In genomic region chr6:42616716-42617115, GRCh38 we compare ENCODE assay signal across 26 cellular contexts. TPM values are rescaled to one million over a fixed set of nuclear protein-coding genes. Genes with fewer than 3 reads are reported as not detected.
DNase-seq lines count a peak whose midpoint lies in the region; ATAC-seq, FAIRE-seq and TF ChIP-seq lines count a peak whose summit lies in the region.
"Had no signal": no experiment of that assay in that cellular context is flagged by ENCODE, and none has a peak within 500 bp of the region (broad histone marks: within the 10 kb centered on the region; RNA-seq: fewer than 3 reads in every experiment).

No MANE protein-coding gene starts in this region.

- TF ChIP-seq CTCF in AG10803 (conservative IDR thresholded peaks at IDR 0.05; ENCODE audit: low read length): no peak
- TF ChIP-seq CTCF in WTC11 (IDR thresholded peaks at IDR 0.05): no peak
- no peak for TF ChIP-seq CTCF in foreskin fibroblast (IDR thresholded peaks at IDR 0.05; ENCODE audit: low read depth, low read length)
- no peak for TF ChIP-seq CTCF in neural progenitor cell (IDR thresholded peaks at IDR 0.05)

- H3F3A ChIP-seq in neural progenitor cell (ENCODE audit: low read depth): no peaks in the 10 kb centered on the region

- H3K9me3 Mint-ChIP-seq in WTC11 (no peaks in the 10 kb centered on the region), neural progenitor cell (no peaks in the 10 kb centered on the region)
- H3K9me3 Mint-ChIP-seq: activated naive CD4-positive, alpha-beta T cell treated with anti-CD3 and anti-CD28 coated beads, Interleukin-2, amount 10 ng/mL, durations not matched to agents 7 days and 5 days; CD8-positive, alpha-beta memory T cell; T-helper 1 cell treated with Interleukin-12 subunit alpha and Interleukin-12 subunit beta and Interleukin-4 antibody, amounts not matched to agents 30 μg/mL and 1 μg/mL, for 36 hours had no signal

- POLR2A ChIA-PET in WTC11 (lab: Charles Lee): no interaction called here

- CTCF ChIA-PET in WTC11 (lab: Charles Lee): no interaction called here

- no peak overlapping the region for H2AFZ ChIP-seq in neural progenitor cell (replicated peaks)

- ATAC-seq in WTC11 (no peak), HG02970 (IDR thresholded peaks at IDR 0.05; ENCODE audit: low FRiP score, unreplicated experiment) (no peak)
- ATAC-seq: GM12878, K562, Panc1 had no signal

- TF ChIP-seq POLR2A in GM12892 (IDR thresholded peaks at IDR 0.05; ENCODE audit: low read depth, low read length): no peak

- no peaks in the 10 kb centered on the region for H3K4me1 ChIP-seq in neural progenitor cell
- H3K4me1 ChIP-seq: tibial artery had no signal

- no peaks in the 10 kb centered on the region for H3K79me2 ChIP-seq in neural progenitor cell (ENCODE audit: low read depth)

- H3K36me3 Mint-ChIP-seq in WTC11 (peaks cover 8% of the 10 kb centered on the region; the same call in 1 of the 2 replicates), neural progenitor cell (peaks cover 4% of the 10 kb centered on the region)

- no peak overlapping the region for H3K9ac ChIP-seq in neural progenitor cell

- peak; percentile 41 for DNase-seq in AG10803 (ENCODE audit: low read depth)
- no peak for DNase-seq in GM12892 (ENCODE audit: insufficient read length)
- DNase-seq in WTC11 (ENCODE audit: low spot score): no peak
- DNase-seq in foreskin fibroblast: peak; percentile 49 to 81
- DNase-seq in NCI-H2196 treated with DMSO at 0.1 percent for 48 hours (lab: John Stamatoyannopoulos, UW; ENCODE audit: unreplicated experiment): no peak
- no peak for DNase-seq in neural progenitor cell (ENCODE audit: low spot score)
- DNase-seq in SHP77 treated with DMSO at 0.1 percent for 48 hours (lab: John Stamatoyannopoulos, UW): no peak
- DNase-seq: activated naive CD4-positive, alpha-beta T cell treated with anti-CD3 and anti-CD28 coated beads, Interleukin-2, amount 10 ng/mL, durations not matched to agents 7 days and 5 days; AML-193; CD8-positive, alpha-beta memory T cell; erythroblast; kidney glomerular epithelial cell; mammary epithelial cell; MM.1S; NCI-H1417 treated with DMSO at 0.1 percent for 48 hours; NCI-H524; NK-92 treated with Interleukin-12 subunit alpha and Interleukin-12 subunit beta, amount 100 ng/mL, for 24 hours; small intestine; stimulated activated naive CD4-positive, alpha-beta T cell treated with Interleukin-2 at 50 U/mL for 16 hours; tibial artery had no signal

- H3K27ac Mint-ChIP-seq in WTC11: 0 out of 2 replicates have a peak overlapping the region, but pooled peaks have one; percentile 41
- H3K27ac Mint-ChIP-seq in neural progenitor cell: no peak overlapping the region
- H3K27ac Mint-ChIP-seq: activated naive CD4-positive, alpha-beta T cell treated with anti-CD3 and anti-CD28 coated beads, Interleukin-2, amount 10 ng/mL, durations not matched to agents 7 days and 5 days; T-helper 1 cell treated with Interleukin-12 subunit alpha and Interleukin-12 subunit beta and Interleukin-4 antibody, amounts not matched to agents 30 μg/mL and 1 μg/mL, for 36 hours had no signal

- H3K4me3 ChIP-seq in AG10803 (ENCODE audit: low read length): no peak overlapping the region
- no peak overlapping the region for H3K4me3 ChIP-seq in foreskin fibroblast (ENCODE audit: low read depth in 1 of 2, low read length in 2 of 2)
- H3K4me3 ChIP-seq in neural progenitor cell: no peak overlapping the region
- H3K4me3 ChIP-seq: GM12878, K562, tibial artery had no signal

- peak; percentile 53 for FAIRE-seq in GM12892 (lab: Jason Lieb, UNC)
- FAIRE-seq: GM12878, K562 had no signal

- no peak overlapping the region for H3K4me3 Mint-ChIP-seq in WTC11
- H3K4me3 Mint-ChIP-seq in neural progenitor cell: no peak overlapping the region
- H3K4me3 Mint-ChIP-seq: activated naive CD4-positive, alpha-beta T cell treated with anti-CD3 and anti-CD28 coated beads, Interleukin-2, amount 10 ng/mL, durations not matched to agents 7 days and 5 days; CD8-positive, alpha-beta memory T cell; T-helper 1 cell treated with Interleukin-12 subunit alpha and Interleukin-12 subunit beta and Interleukin-4 antibody, amounts not matched to agents 30 μg/mL and 1 μg/mL, for 36 hours had no signal

- no peaks in the 10 kb centered on the region for H3K27me3 ChIP-seq in neural progenitor cell
- H3K27me3 ChIP-seq: neutrophil, tibial artery had no signal

- H3K27ac ChIP-seq in neural progenitor cell: no peak overlapping the region
- H3K27ac ChIP-seq: neutrophil, tibial artery had no signal

- H3K4me2 ChIP-seq in neural progenitor cell: no peak overlapping the region

- H3K27me3 Mint-ChIP-seq in WTC11 (ENCODE audit: low read depth): no peaks in the 10 kb centered on the region
- H3K27me3 Mint-ChIP-seq in neural progenitor cell (ENCODE audit: insufficient read depth, low read depth): no peaks in the 10 kb centered on the region
- H3K27me3 Mint-ChIP-seq: activated naive CD4-positive, alpha-beta T cell treated with anti-CD3 and anti-CD28 coated beads, Interleukin-2, amount 10 ng/mL, durations not matched to agents 7 days and 5 days had no signal

- H3K4me1 Mint-ChIP-seq in WTC11 (peaks cover 19% of the 10 kb centered on the region), neural progenitor cell (no peaks in the 10 kb centered on the region)
- H3K4me1 Mint-ChIP-seq: activated naive CD4-positive, alpha-beta T cell treated with anti-CD3 and anti-CD28 coated beads, Interleukin-2, amount 10 ng/mL, durations not matched to agents 7 days and 5 days had no signal

- no peaks in the 10 kb centered on the region for H4K20me1 ChIP-seq in neural progenitor cell (ENCODE audit: low read depth)

- H3K9me3 ChIP-seq in neural progenitor cell (ENCODE audit: low read depth): no peaks in the 10 kb centered on the region
- H3K9me3 ChIP-seq: neutrophil, tibial artery had no signal

- H3K36me3 ChIP-seq in neural progenitor cell: peaks cover 10% of the 10 kb centered on the region

TF ChIP-seq in WTC11, 78 proteins besides CTCF, POLR2A, EP300 and RAD21 (continues in another document):
- TF ChIP-seq ATF2 (CRISPR knock-in tag; IDR thresholded peaks at IDR 0.05; ENCODE audit: borderline replicate concordance, low read depth) (no peak), ZNF423 (CRISPR knock-in tag; IDR thresholded peaks at IDR 0.05) (no peak), ZSCAN18 (CRISPR knock-in tag; IDR thresholded peaks at IDR 0.05) (no peak), TEAD1 (CRISPR knock-in tag; IDR thresholded peaks at IDR 0.05) (no peak), NFE2L1 (CRISPR knock-in tag; IDR thresholded peaks at IDR 0.05) (no peak), FOXJ3 (CRISPR knock-in tag; IDR thresholded peaks at IDR 0.05; ENCODE audit: borderline replicate concordance) (no peak), GABPB1 (CRISPR knock-in tag; IDR thresholded peaks at IDR 0.05) (no peak), AR (CRISPR knock-in tag; IDR thresholded peaks at IDR 0.05) (no peak), PREB (CRISPR knock-in tag; IDR thresholded peaks at IDR 0.05; ENCODE audit: borderline replicate concordance) (no peak)

RNA-seq across cellular contexts. Expression of gene UBR2, which starts 52.9 kb away (rescaled TPM):
- polyA plus RNA-seq in GM12892 (2012; ENCODE audit: missing spikeins): 11.0 TPM
- total RNA-seq in WTC11 (2021): 16.4 to 18.8 TPM (median 17.1 TPM) in 3 replicates
- total RNA-seq in neural progenitor cell (ENCODE audit: low replicate concordance): 24.4 and 34.7 TPM in 2 replicates

Comparison
In these comparisons a context has a peak if more than half of its experiments do, and no peak if none do; other contexts are left out.
1. DNase-seq: peak in AG10803 (single experiment) and foreskin fibroblast (2 of 2); none in GM12892 (single experiment), WTC11 (single experiment), NCI-H2196 treated with DMSO at 0.1 percent for 48 hours (single experiment), neural progenitor cell (single experiment) and SHP77 treated with DMSO at 0.1 percent for 48 hours (single experiment).